ENCODE assay signal across 23 cellular contexts in genomic region chr2:85911097-85911496, GRCh38. TPM values are rescaled to one million over a fixed set of nuclear protein-coding genes. Genes with fewer than 3 reads are reported as not detected.
DNase-seq lines count a peak whose midpoint lies in the region; ATAC-seq and TF ChIP-seq lines count a peak whose summit lies in the region.
"Had no signal": no experiment of that assay in that cellular context is flagged by ENCODE, and none has a peak within 500 bp of the region (broad histone marks: within the 10 kb centered on the region; RNA-seq: fewer than 3 reads in every experiment).

No MANE protein-coding gene starts in this region.

- in situ Hi-C loops in transverse colon (cut with MboI; ENCODE audit: low pct_ligation_motif_present in 1 of 4, low pct_unique_long_range_greater_than_20kb in 1 of 4, low sequenced_read_pairs in 3 of 4), result no loop called here

- no peak for TF ChIP-seq POLR2A in transverse colon (IDR thresholded peaks at IDR 0.05)

- DNase-seq in DMS 273 (lab: John Stamatoyannopoulos, UW; ENCODE audit: unreplicated experiment), result peak; percentile 12
- DNase-seq in DMS 273 treated with DMSO at 0.1 percent for 48 hours (lab: John Stamatoyannopoulos, UW), result no peak
- DNase-seq in ascending aorta (ENCODE audit: low spot score in 2 of 2), result no peak
- DNase-seq in mesenchymal stem cell, result no peak
- no peak for DNase-seq in transverse colon
- no peak for DNase-seq in germinal center (ENCODE audit: low spot score)
- DNase-seq: activated CD8-positive, alpha-beta memory T cell treated with anti-CD3 and anti-CD28 coated beads, Interleukin-2, amount 50 U/mL, for 48 hours; endodermal cell; GOT3; heart left ventricle; immature natural killer cell; MM.1S; NCI-H2171 treated with DMSO at 0.1 percent for 48 hours; NCI-H526 treated with DMSO at 0.1 percent for 48 hours; stimulated activated CD4-positive, alpha-beta T cell treated with anti-CD3 and anti-CD28 coated beads, Interleukin-2, amount 100 ng/mL, for 48 hours; stimulated activated naive B cell treated with anti-CD40 and anti-IgM and Interleukin-4, amounts not matched to agents 10 μg/mL and 1 μg/mL and 100 μg/mL, for 72 hours; T-helper 9 cell had no signal

- peak overlapping the region; percentile 69 for H3K27ac ChIP-seq in ascending aorta
- no peak overlapping the region for H3K27ac ChIP-seq in mesenchymal stem cell (ENCODE audit: low read length, poor library complexity, severe bottlenecking)
- H3K27ac ChIP-seq in transverse colon, result peak overlapping the region; percentile 43 to 66 (median 50)
- H3K27ac ChIP-seq: 22Rv1, neutrophil had no signal

- H3K27me3 ChIP-seq in ascending aorta (no peaks in the 10 kb centered on the region), mesenchymal stem cell (ENCODE audit: control insufficient read depth in 1 of 2, insufficient read depth in 1 of 2, low read length in 2 of 2) (no peaks in the 10 kb centered on the region), transverse colon (no peaks in the 10 kb centered on the region)
- H3K27me3 ChIP-seq: heart left ventricle, neutrophil, tibial nerve had no signal

- no peak overlapping the region for H2BK12ac ChIP-seq in mesenchymal stem cell (ENCODE audit: low read length in 2 of 2)

- H3K4me3 ChIP-seq in ascending aorta (no peak overlapping the region), mesenchymal stem cell (ENCODE audit: insufficient read depth in 1 of 2, low read depth in 1 of 2, low read length in 2 of 2) (no peak overlapping the region), transverse colon (no peak overlapping the region)
- H3K4me3 ChIP-seq: coronary artery, heart left ventricle, tibial nerve had no signal

- H3K36me3 ChIP-seq in ascending aorta (no peaks in the 10 kb centered on the region), mesenchymal stem cell (ENCODE audit: control insufficient read depth in 1 of 2, insufficient read depth in 2 of 2, low read depth in 1 of 2, low read length in 2 of 2) (no peaks in the 10 kb centered on the region), transverse colon (no peaks in the 10 kb centered on the region)
- H3K36me3 ChIP-seq: heart left ventricle, neutrophil had no signal

- TF ChIP-seq EP300 in transverse colon (IDR thresholded peaks at IDR 0.05; ENCODE audit: low read depth), result no peak

- no peak overlapping the region for H4K91ac ChIP-seq in mesenchymal stem cell (ENCODE audit: low read length)

- no peak overlapping the region for H2AFZ ChIP-seq in mesenchymal stem cell (ENCODE audit: low read depth, low read length)

- H3K79me1 ChIP-seq in mesenchymal stem cell (replicated peaks; ENCODE audit: low read length, poor library complexity, severe bottlenecking), result no peaks in the 10 kb centered on the region

- H2AK5ac ChIP-seq in mesenchymal stem cell (ENCODE audit: low read length, severe bottlenecking), result no peak overlapping the region

- no peak overlapping the region for H3K23ac ChIP-seq in mesenchymal stem cell (ENCODE audit: low read length in 2 of 2)

- peak overlapping the region; percentile 7 for H4K8ac ChIP-seq in mesenchymal stem cell (ENCODE audit: low read length)

- ATAC-seq in HG02884 (IDR thresholded peaks at IDR 0.05; ENCODE audit: unreplicated experiment), result no peak
- ATAC-seq in HG03108 (IDR thresholded peaks at IDR 0.05; ENCODE audit: unreplicated experiment), result no peak
- ATAC-seq: heart left ventricle; stimulated activated naive B cell treated with anti-CD40 and anti-IgM and Interleukin-4, amounts not matched to agents 10 μg/mL and 1 μg/mL and 100 μg/mL, for 72 hours had no signal

- no peak overlapping the region for H2BK5ac ChIP-seq in mesenchymal stem cell (ENCODE audit: low read depth, low read length, poor library complexity, severe bottlenecking)

- 97% methylated on average over 6 of the region's 6 CpGs for WGBS in mesenchymal stem cell
- WGBS in transverse colon (ENCODE audit: low coverage in 1 of 2), 2 donors, result 53 to 72% methylated on average over 4 to 6 of the region's 6 CpGs

- intact Hi-C loops in ascending aorta (cut with DNase I), result no loop called here
- intact Hi-C loops in transverse colon (cut with DNase I; ENCODE audit: low total_unique reads), result no loop called here

- H3K18ac ChIP-seq in mesenchymal stem cell (ENCODE audit: low read depth in 1 of 2, low read length in 2 of 2), result peak overlapping the region in 1 of 2 experiments; percentile 24

- no peaks in the 10 kb centered on the region for H3K9me3 ChIP-seq in ascending aorta
- no peaks in the 10 kb centered on the region for H3K9me3 ChIP-seq in mesenchymal stem cell (ENCODE audit: control insufficient read depth, low read length)
- H3K9me3 ChIP-seq in transverse colon, result no peaks in the 10 kb centered on the region
- H3K9me3 ChIP-seq: heart left ventricle, neutrophil, tibial nerve had no signal

- H3K4me2 ChIP-seq in mesenchymal stem cell (ENCODE audit: low read length, poor library complexity, severe bottlenecking), result no peak overlapping the region

- no peak overlapping the region for H3K14ac ChIP-seq in mesenchymal stem cell (ENCODE audit: low read length in 2 of 2)

- H3K9ac ChIP-seq in mesenchymal stem cell (ENCODE audit: low read length), result peak overlapping the region; percentile 85

- no peak overlapping the region for H2BK15ac ChIP-seq in mesenchymal stem cell (ENCODE audit: low read depth, poor library complexity, severe bottlenecking)

- TF ChIP-seq CTCF in ascending aorta (IDR thresholded peaks at IDR 0.05), result no peak
- TF ChIP-seq CTCF in transverse colon (IDR thresholded peaks at IDR 0.05), result no peak

- H2BK120ac ChIP-seq in mesenchymal stem cell (ENCODE audit: low read depth, low read length), result no peak overlapping the region

- peaks cover 0 to 20% of the 10 kb centered on the region in 2 donors for H3K4me1 ChIP-seq in ascending aorta
- H3K4me1 ChIP-seq in mesenchymal stem cell (ENCODE audit: control insufficient read depth, insufficient read depth, low read depth, low read length), result peaks cover 8% of the 10 kb centered on the region
- H3K4me1 ChIP-seq in transverse colon, result peaks cover 0 to 3% (median 0%) of the 10 kb centered on the region in 4 donors

- H3K4ac ChIP-seq in mesenchymal stem cell (ENCODE audit: low read depth in 1 of 2, low read length in 2 of 2), result no peak overlapping the region

RNA-seq across cellular contexts. Expression of gene ST3GAL5, which starts 22.3 kb away (rescaled TPM):
- 21.0 TPM for total RNA-seq in ascending aorta
- 135 TPM for polyA plus RNA-seq in mesenchymal stem cell (2013, experiment 1 of 2)
- 140 TPM for polyA plus RNA-seq in mesenchymal stem cell (2013, experiment 2 of 2)
- total RNA-seq in transverse colon, result 10 to 100 TPM in 2 of 4 donors, 1 to 10 TPM in 2; 3.0 to 20.2 (median 13.6) TPM
